10 cellular contexts compared by ENCODE assay signal in the genomic region with DNA sequence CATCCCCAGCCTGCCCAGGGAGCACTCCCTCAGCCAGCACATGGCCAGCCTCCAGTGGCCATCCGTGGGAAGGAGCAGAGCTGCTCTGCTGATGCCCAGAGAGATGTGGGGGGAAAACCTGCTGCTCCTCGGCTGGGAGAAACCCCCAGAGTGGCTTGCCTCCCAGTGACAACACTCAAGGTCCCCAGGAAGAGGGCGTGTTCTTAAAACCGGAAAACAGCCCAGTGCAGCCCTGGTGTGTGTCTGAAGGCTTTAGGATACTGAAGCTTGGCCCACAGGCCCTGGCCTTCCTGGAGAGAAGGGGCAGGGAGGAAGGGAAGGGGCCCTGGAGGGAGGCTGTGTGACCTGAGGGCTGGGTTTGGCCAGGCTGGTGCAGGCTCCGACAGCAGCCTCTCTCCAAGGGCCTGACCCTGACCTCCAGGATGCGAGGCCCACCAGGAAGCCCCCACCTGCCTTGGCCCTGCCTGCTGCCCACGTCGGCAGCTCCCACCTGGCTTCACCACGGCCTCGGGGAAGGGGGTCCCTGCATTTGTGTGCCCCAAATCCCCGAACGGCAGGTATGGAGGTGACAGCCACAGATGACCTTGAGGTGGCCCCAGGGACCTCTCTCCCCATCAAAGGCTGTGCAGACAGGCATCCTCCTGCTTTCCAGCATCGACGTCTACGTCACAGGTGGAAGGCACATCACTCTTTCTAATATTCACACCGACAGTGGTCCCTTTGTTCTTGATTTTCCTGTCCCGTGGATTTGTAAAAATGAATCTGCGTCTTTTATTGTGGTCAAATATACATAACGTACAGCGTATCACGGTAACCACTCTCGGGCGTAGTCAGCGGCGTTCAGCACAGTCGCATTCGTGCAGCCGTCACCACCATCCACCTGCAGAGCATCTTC.
DNase-seq lines count a peak whose midpoint lies in the region; ATAC-seq and TF ChIP-seq lines count a peak whose summit lies in the region.
"Had no signal": no experiment of that assay in that cellular context is flagged by ENCODE, and none has a peak within 500 bp of the region (broad histone marks: within the 10 kb centered on the region; RNA-seq: fewer than 3 reads in every experiment).

No MANE protein-coding gene starts in this region.

- intact Hi-C loops in cardiac septum (cut with DNase I) (loop anchor here (10.0 kb wide), 1 partner anchor 255 kb away; the partner anchor contains the start of gene KIF26A), left ventricle myocardium superior (cut with micrococcal nuclease) (no loop called here), testis (cut with DNase I; ENCODE audit: low total_unique reads) (no loop called here), PC-3 (cut with micrococcal nuclease) (no loop called here)

- peak overlapping the region; percentile 45; the same call in 1 of the 2 replicates for H3K27ac Mint-ChIP-seq in WTC11
- peak overlapping the region; percentile 51 to 79 for H3K27ac Mint-ChIP-seq in effector memory CD8-positive, alpha-beta T cell

- no TSS peak for BruUV-seq in PC-3 (replicated peaks; lab: Mats Ljungman, UMichigan)

- ATAC-seq in left ventricle myocardium superior, result no peak
- no peak for ATAC-seq in WTC11
- peak; percentile 20 for ATAC-seq in effector memory CD8-positive, alpha-beta T cell (replicated peaks)
- no peak for ATAC-seq in GM19452 (IDR thresholded peaks at IDR 0.05; ENCODE audit: unreplicated experiment)
- no peak for ATAC-seq in PC-3
- ATAC-seq: left cardiac atrium had no signal

- no peaks in the 10 kb centered on the region for H3K9me3 Mint-ChIP-seq in WTC11
- H3K9me3 Mint-ChIP-seq in effector memory CD8-positive, alpha-beta T cell, result no peaks in the 10 kb centered on the region

- H4K20me1 ChIP-seq in PC-3 (ENCODE audit: low read length), result no peaks in the 10 kb centered on the region

- H3K36me3 ChIP-seq in testis (ENCODE audit: low read depth, missing control alignments) (no peaks in the 10 kb centered on the region), PC-3 (ENCODE audit: low read depth, low read length) (no peaks in the 10 kb centered on the region)

- H3K4me1 ChIP-seq in testis (peaks cover 9% of the 10 kb centered on the region), PC-3 (ENCODE audit: insufficient read depth, low read length) (no peaks in the 10 kb centered on the region)

- CTCF ChIA-PET in WTC11 (lab: Charles Lee) (no interaction called here), PC-3 (lab: Charles Lee) (no interaction called here)

- H3K27me3 Mint-ChIP-seq in WTC11 (ENCODE audit: low read depth), result no peaks in the 10 kb centered on the region
- H3K27me3 Mint-ChIP-seq in effector memory CD8-positive, alpha-beta T cell, result peaks cover 0 to 1% of the 10 kb centered on the region in 2 donors

- H3K4me1 Mint-ChIP-seq in WTC11, result peaks cover 9% of the 10 kb centered on the region
- peaks cover 26 to 46% of the 10 kb centered on the region in 2 donors for H3K4me1 Mint-ChIP-seq in effector memory CD8-positive, alpha-beta T cell (ENCODE audit: low read depth in 2 of 2)

- POLR2A ChIA-PET in WTC11 (lab: Charles Lee) (no interaction called here), PC-3 (lab: Charles Lee; ENCODE audit: unreplicated experiment) (no interaction called here)

- H3K36me3 Mint-ChIP-seq in WTC11, result no peaks in the 10 kb centered on the region
- H3K36me3 Mint-ChIP-seq in effector memory CD8-positive, alpha-beta T cell (ENCODE audit: insufficient read depth), result peaks cover 8% of the 10 kb centered on the region

- no peak overlapping the region for H2AFZ ChIP-seq in PC-3 (ENCODE audit: low read length)

- H3K27me3 ChIP-seq in testis, result no peaks in the 10 kb centered on the region
- peaks cover 80% of the 10 kb centered on the region for H3K27me3 ChIP-seq in PC-3 (ENCODE audit: low read length)

- H3K4me3 ChIP-seq in testis (no peak overlapping the region), PC-3 (ENCODE audit: low read length) (no peak overlapping the region)

- no peak overlapping the region for H3K9ac ChIP-seq in PC-3 (ENCODE audit: low read length)

- H3K9me2 ChIP-seq in PC-3 (replicated peaks; ENCODE audit: low read length), result no peaks in the 10 kb centered on the region

- no peak for TF ChIP-seq CTCF in WTC11 (IDR thresholded peaks at IDR 0.05)
- no peak for TF ChIP-seq CTCF in testis (IDR thresholded peaks at IDR 0.05)
- TF ChIP-seq CTCF in PC-3 (conservative IDR thresholded peaks at IDR 0.05; ENCODE audit: low read depth, low read length), result no peak

- H3K4me3 Mint-ChIP-seq in WTC11, result no peak overlapping the region
- peak overlapping the region; percentile 13 to 61 for H3K4me3 Mint-ChIP-seq in effector memory CD8-positive, alpha-beta T cell

- no peak for TF ChIP-seq POLR2A in testis (IDR thresholded peaks at IDR 0.05)

- H3K79me2 ChIP-seq in PC-3 (ENCODE audit: low read length), result no peaks in the 10 kb centered on the region

- 83% methylated on average over 26 to 28 of the region's 28 CpGs for WGBS in testis, 2 donors

- H3K9me3 ChIP-seq in testis (no peaks in the 10 kb centered on the region), PC-3 (ENCODE audit: low read length) (no peaks in the 10 kb centered on the region)

- DNase-seq in cardiac septum (ENCODE audit: low spot score), result peak; percentile 68
- no peak for DNase-seq in left ventricle myocardium superior
- DNase-seq in WTC11 (ENCODE audit: low spot score), result no peak
- DNase-seq in effector memory CD8-positive, alpha-beta T cell, result no peak
- DNase-seq in testis, result peak; percentile 8
- DNase-seq in hypothalamus (lab: John Stamatoyannopoulos, UW), result no peak
- DNase-seq in PC-3, result no peak
- DNase-seq: AML-193, left cardiac atrium had no signal

- no peaks in the 10 kb centered on the region for H3F3A ChIP-seq in PC-3 (ENCODE audit: low read length, unreplicated experiment)

- no peak overlapping the region for H3K4me2 ChIP-seq in PC-3 (ENCODE audit: low read length)

- H3K27ac ChIP-seq in testis, result no peak overlapping the region
- H3K27ac ChIP-seq in PC-3 (ENCODE audit: low read length), result no peak overlapping the region

TF ChIP-seq in WTC11, 78 proteins besides CTCF, POLR2A, EP300 and RAD21 (continues in another document):
- TF ChIP-seq, protein P1, sequence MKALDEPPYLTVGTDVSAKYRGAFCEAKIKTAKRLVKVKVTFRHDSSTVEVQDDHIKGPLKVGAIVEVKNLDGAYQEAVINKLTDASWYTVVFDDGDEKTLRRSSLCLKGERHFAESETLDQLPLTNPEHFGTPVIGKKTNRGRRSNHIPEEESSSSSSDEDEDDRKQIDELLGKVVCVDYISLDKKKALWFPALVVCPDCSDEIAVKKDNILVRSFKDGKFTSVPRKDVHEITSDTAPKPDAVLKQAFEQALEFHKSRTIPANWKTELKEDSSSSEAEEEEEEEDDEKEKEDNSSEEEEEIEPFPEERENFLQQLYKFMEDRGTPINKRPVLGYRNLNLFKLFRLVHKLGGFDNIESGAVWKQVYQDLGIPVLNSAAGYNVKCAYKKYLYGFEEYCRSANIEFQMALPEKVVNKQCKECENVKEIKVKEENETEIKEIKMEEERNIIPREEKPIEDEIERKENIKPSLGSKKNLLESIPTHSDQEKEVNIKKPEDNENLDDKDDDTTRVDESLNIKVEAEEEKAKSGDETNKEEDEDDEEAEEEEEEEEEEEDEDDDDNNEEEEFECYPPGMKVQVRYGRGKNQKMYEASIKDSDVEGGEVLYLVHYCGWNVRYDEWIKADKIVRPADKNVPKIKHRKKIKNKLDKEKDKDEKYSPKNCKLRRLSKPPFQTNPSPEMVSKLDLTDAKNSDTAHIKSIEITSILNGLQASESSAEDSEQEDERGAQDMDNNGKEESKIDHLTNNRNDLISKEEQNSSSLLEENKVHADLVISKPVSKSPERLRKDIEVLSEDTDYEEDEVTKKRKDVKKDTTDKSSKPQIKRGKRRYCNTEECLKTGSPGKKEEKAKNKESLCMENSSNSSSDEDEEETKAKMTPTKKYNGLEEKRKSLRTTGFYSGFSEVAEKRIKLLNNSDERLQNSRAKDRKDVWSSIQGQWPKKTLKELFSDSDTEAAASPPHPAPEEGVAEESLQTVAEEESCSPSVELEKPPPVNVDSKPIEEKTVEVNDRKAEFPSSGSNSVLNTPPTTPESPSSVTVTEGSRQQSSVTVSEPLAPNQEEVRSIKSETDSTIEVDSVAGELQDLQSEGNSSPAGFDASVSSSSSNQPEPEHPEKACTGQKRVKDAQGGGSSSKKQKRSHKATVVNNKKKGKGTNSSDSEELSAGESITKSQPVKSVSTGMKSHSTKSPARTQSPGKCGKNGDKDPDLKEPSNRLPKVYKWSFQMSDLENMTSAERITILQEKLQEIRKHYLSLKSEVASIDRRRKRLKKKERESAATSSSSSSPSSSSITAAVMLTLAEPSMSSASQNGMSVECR (CRISPR knock-in tag; IDR thresholded peaks at IDR 0.05; ENCODE audit: borderline replicate concordance), result no peak
- TF ChIP-seq E2F5 (CRISPR knock-in tag; IDR thresholded peaks at IDR 0.05), result no peak
- no peak for TF ChIP-seq KAT7 (CRISPR knock-in tag; IDR thresholded peaks at IDR 0.05; ENCODE audit: borderline replicate concordance)
- no peak for TF ChIP-seq SMAD3 (CRISPR knock-in tag; IDR thresholded peaks at IDR 0.05; ENCODE audit: borderline replicate concordance)
- no peak for TF ChIP-seq ZBTB21 (CRISPR knock-in tag; IDR thresholded peaks at IDR 0.05; ENCODE audit: borderline replicate concordance)
- no peak for TF ChIP-seq ESRRA (CRISPR knock-in tag; IDR thresholded peaks at IDR 0.05; ENCODE audit: borderline replicate concordance)
- no peak for TF ChIP-seq FOXP1 (CRISPR knock-in tag; IDR thresholded peaks at IDR 0.05; ENCODE audit: borderline replicate concordance)

Comparison
In these comparisons a context has a peak if more than half of its experiments do, and no peak if none do; other contexts are left out.
1. DNase-seq: peak in cardiac septum (single experiment) and testis (single experiment); none in left ventricle myocardium superior (single experiment), WTC11 (single experiment), effector memory CD8-positive, alpha-beta T cell (0 of 3), hypothalamus (0 of 51) and PC-3 (single experiment).